Comparison of ENCODE assay signal across 23 cellular contexts in genomic region chr1:164709541-164710287, GRCh38.
DNase-seq lines count a peak whose midpoint lies in the region; ATAC-seq and TF ChIP-seq lines count a peak whose summit lies in the region.
"Had no signal": no experiment of that assay in that cellular context is flagged by ENCODE, and none has a peak within 500 bp of the region (broad histone marks: within the 10 kb centered on the region; RNA-seq: fewer than 3 reads in every experiment).

No MANE protein-coding gene starts in this region.

- no peaks in the 10 kb centered on the region for H3K27me3 Mint-ChIP-seq in osteocyte (ENCODE audit: unreplicated experiment)
- H3K27me3 Mint-ChIP-seq in activated T-helper 17 cell treated with anti-CD3 and anti-CD28 coated beads, Interleukin-2, amount 50 U/mL, for 72 hours, result no peaks in the 10 kb centered on the region
- H3K27me3 Mint-ChIP-seq: activated CD4-positive, alpha-beta T cell treated with anti-CD3 and anti-CD28 coated beads, Interleukin-2, amount 10 ng/mL, durations not matched to agents 24 days and 14 days; activated CD8-positive, alpha-beta memory T cell treated with anti-CD3 and anti-CD28 coated beads, Interleukin-2, amount 10 ng/mL, durations not matched to agents 7 days and 5 days had no signal

- TF ChIP-seq CTCF in epithelial cell of esophagus (IDR thresholded peaks at IDR 0.05; ENCODE audit: insufficient read depth, low read depth, low read length, missing control alignments) (no peak), osteocyte (IDR thresholded peaks at IDR 0.05) (no peak)

- peaks cover 26% of the 10 kb centered on the region for H3K4me1 Mint-ChIP-seq in osteocyte (ENCODE audit: unreplicated experiment)
- H3K4me1 Mint-ChIP-seq in activated T-helper 17 cell treated with anti-CD3 and anti-CD28 coated beads, Interleukin-2, amount 50 U/mL, for 72 hours, result no peaks in the 10 kb centered on the region
- H3K4me1 Mint-ChIP-seq: activated CD4-positive, alpha-beta T cell treated with anti-CD3 and anti-CD28 coated beads, Interleukin-2, amount 10 ng/mL, durations not matched to agents 24 days and 14 days; activated CD8-positive, alpha-beta memory T cell treated with anti-CD3 and anti-CD28 coated beads, Interleukin-2, amount 10 ng/mL, durations not matched to agents 7 days and 5 days; activated naive CD4-positive, alpha-beta T cell treated with anti-CD3 and anti-CD28 coated beads, Interleukin-2, amount 50 U/mL, for 24 hours; stimulated activated memory B cell treated with anti-CD40 and anti-IgM and Interleukin-4, amounts not matched to agents 10 μg/mL and 1 μg/mL and 100 μg/mL, for 72 hours had no signal

- DNase-seq in ELR (ENCODE audit: low read depth), result peak; percentile 65
- DNase-seq in RKO (ENCODE audit: low spot score), result peak; percentile 23
- peak; percentile 52 for DNase-seq in epithelial cell of esophagus (ENCODE audit: low read depth)
- no peak for DNase-seq in osteocyte (ENCODE audit: extremely low spot score, unreplicated experiment)
- no peak for DNase-seq in cerebellar nuclear complex (lab: John Stamatoyannopoulos, UW)
- DNase-seq: ACHN; activated CD4-positive, alpha-beta T cell treated with anti-CD3 and anti-CD28 coated beads, Interleukin-2, amount 10 ng/mL, durations not matched to agents 24 days and 14 days; activated CD8-positive, alpha-beta memory T cell treated with anti-CD3 and anti-CD28 coated beads, Interleukin-2, amount 10 ng/mL, durations not matched to agents 7 days and 5 days; central memory CD4-positive, alpha-beta T cell; DND-41; left colon; NCI-H187; NCI-H526; SK-N-SH; small intestine; T-helper 2 cell had no signal

- H3K36me3 Mint-ChIP-seq in osteocyte (ENCODE audit: unreplicated experiment), result no peaks in the 10 kb centered on the region
- no peaks in the 10 kb centered on the region for H3K36me3 Mint-ChIP-seq in activated T-helper 17 cell treated with anti-CD3 and anti-CD28 coated beads, Interleukin-2, amount 50 U/mL, for 72 hours (ENCODE audit: low read depth)
- H3K36me3 Mint-ChIP-seq: activated CD8-positive, alpha-beta memory T cell treated with anti-CD3 and anti-CD28 coated beads, Interleukin-2, amount 10 ng/mL, durations not matched to agents 7 days and 5 days; activated naive CD4-positive, alpha-beta T cell treated with anti-CD3 and anti-CD28 coated beads, Interleukin-2, amount 50 U/mL, for 24 hours; stimulated activated memory B cell treated with anti-CD40 and anti-IgM and Interleukin-4, amounts not matched to agents 10 μg/mL and 1 μg/mL and 100 μg/mL, for 72 hours had no signal

- H3K4me3 ChIP-seq in epithelial cell of esophagus (ENCODE audit: low read length), result no peak overlapping the region
- H3K4me3 ChIP-seq: BLaER1 treated with 17β-estradiol and CSF1 and Interleukin-3, amounts not matched to agents 10 nM and 100 nM; thoracic aorta had no signal

- no peaks in the 10 kb centered on the region for H3K9me3 Mint-ChIP-seq in osteocyte (ENCODE audit: unreplicated experiment)
- peaks cover 5% of the 10 kb centered on the region for H3K9me3 Mint-ChIP-seq in activated T-helper 17 cell treated with anti-CD3 and anti-CD28 coated beads, Interleukin-2, amount 50 U/mL, for 72 hours
- H3K9me3 Mint-ChIP-seq: activated CD4-positive, alpha-beta T cell treated with anti-CD3 and anti-CD28 coated beads, Interleukin-2, amount 10 ng/mL, durations not matched to agents 24 days and 14 days; activated naive CD4-positive, alpha-beta T cell treated with anti-CD3 and anti-CD28 coated beads, Interleukin-2, amount 50 U/mL, for 24 hours; stimulated activated memory B cell treated with anti-CD40 and anti-IgM and Interleukin-4, amounts not matched to agents 10 μg/mL and 1 μg/mL and 100 μg/mL, for 72 hours had no signal

- H3K4me3 Mint-ChIP-seq in osteocyte (ENCODE audit: unreplicated experiment), result no peak overlapping the region
- H3K4me3 Mint-ChIP-seq in activated T-helper 17 cell treated with anti-CD3 and anti-CD28 coated beads, Interleukin-2, amount 50 U/mL, for 72 hours, result no peak overlapping the region
- H3K4me3 Mint-ChIP-seq: activated CD4-positive, alpha-beta T cell treated with anti-CD3 and anti-CD28 coated beads, Interleukin-2, amount 10 ng/mL, durations not matched to agents 24 days and 14 days; activated CD8-positive, alpha-beta memory T cell treated with anti-CD3 and anti-CD28 coated beads, Interleukin-2, amount 10 ng/mL, durations not matched to agents 7 days and 5 days; activated naive CD4-positive, alpha-beta T cell treated with anti-CD3 and anti-CD28 coated beads, Interleukin-2, amount 50 U/mL, for 24 hours; stimulated activated memory B cell treated with anti-CD40 and anti-IgM and Interleukin-4, amounts not matched to agents 10 μg/mL and 1 μg/mL and 100 μg/mL, for 72 hours had no signal

- ATAC-seq in activated T-helper 17 cell treated with anti-CD3 and anti-CD28 coated beads, Interleukin-2, amount 50 U/mL, for 72 hours (replicated peaks), result no peak
- ATAC-seq in GM18868 (IDR thresholded peaks at IDR 0.05; ENCODE audit: unreplicated experiment), result no peak
- ATAC-seq in GM21825 (IDR thresholded peaks at IDR 0.05; ENCODE audit: unreplicated experiment), result no peak
- ATAC-seq: activated CD8-positive, alpha-beta memory T cell treated with anti-CD3 and anti-CD28 coated beads, Interleukin-2, amount 10 ng/mL, durations not matched to agents 7 days and 5 days; left colon; stimulated activated memory B cell treated with anti-CD40 and anti-IgM and Interleukin-4, amounts not matched to agents 10 μg/mL and 1 μg/mL and 100 μg/mL, for 72 hours had no signal

- peak overlapping the region; percentile 40 for H3K27ac Mint-ChIP-seq in osteocyte (ENCODE audit: unreplicated experiment)
- no peak overlapping the region for H3K27ac Mint-ChIP-seq in activated T-helper 17 cell treated with anti-CD3 and anti-CD28 coated beads, Interleukin-2, amount 50 U/mL, for 72 hours
- H3K27ac Mint-ChIP-seq: activated CD4-positive, alpha-beta T cell treated with anti-CD3 and anti-CD28 coated beads, Interleukin-2, amount 10 ng/mL, durations not matched to agents 24 days and 14 days; activated CD8-positive, alpha-beta memory T cell treated with anti-CD3 and anti-CD28 coated beads, Interleukin-2, amount 10 ng/mL, durations not matched to agents 7 days and 5 days; activated naive CD4-positive, alpha-beta T cell treated with anti-CD3 and anti-CD28 coated beads, Interleukin-2, amount 50 U/mL, for 24 hours; stimulated activated memory B cell treated with anti-CD40 and anti-IgM and Interleukin-4, amounts not matched to agents 10 μg/mL and 1 μg/mL and 100 μg/mL, for 72 hours had no signal

Comparison
In these comparisons a context has a peak if more than half of its experiments do, and no peak if none do; other contexts are left out.
1. DNase-seq: peak in ELR (single experiment), RKO (single experiment) and epithelial cell of esophagus (single experiment); none in osteocyte (single experiment) and cerebellar nuclear complex (0 of 2).